8 cellular contexts compared by ENCODE assay signal in genomic region chr5:2149196-2149541, GRCh38.
DNase-seq lines count a peak whose midpoint lies in the region; ATAC-seq and TF ChIP-seq lines count a peak whose summit lies in the region.
"Had no signal": no experiment of that assay in that cellular context is flagged by ENCODE, and none has a peak within 500 bp of the region (broad histone marks: within the 10 kb centered on the region; RNA-seq: fewer than 3 reads in every experiment).

No MANE protein-coding gene starts in this region.

- H3K36me3 ChIP-seq in neuronal stem cell (replicated peaks in 1 of 2; ENCODE audit: control insufficient read depth in 2 of 2, insufficient read depth in 2 of 2, low read length in 2 of 2) = no peaks in the 10 kb centered on the region
- no peaks in the 10 kb centered on the region for H3K36me3 ChIP-seq in right atrium auricular region

- H3K27me3 ChIP-seq in neuronal stem cell (ENCODE audit: control insufficient read depth in 3 of 3, insufficient read depth in 3 of 3, low read depth in 1 of 3, low read length in 3 of 3) (no peaks in the 10 kb centered on the region), right atrium auricular region (no peaks in the 10 kb centered on the region)

- no peak overlapping the region for H2BK5ac ChIP-seq in neuronal stem cell (ENCODE audit: low read length)

- peak; percentile 78 for DNase-seq in HT-29 (ENCODE audit: low spot score)
- peak; percentile 66 to 89 for DNase-seq in SW 1271 (lab: John Stamatoyannopoulos, UW)
- DNase-seq in neuronal stem cell (ENCODE audit: low spot score) = peak; percentile 17
- no peak for DNase-seq in right atrium auricular region (ENCODE audit: low spot score)
- DNase-seq in glomerular visceral epithelial cell (ENCODE audit: extremely low spot score) = no peak

- peak overlapping the region; percentile 24 for H2AFZ ChIP-seq in neuronal stem cell (ENCODE audit: low read length)

- H4K8ac ChIP-seq in neuronal stem cell (ENCODE audit: low read depth, low read length) = no peak overlapping the region

- no peak overlapping the region for H2BK120ac ChIP-seq in neuronal stem cell (ENCODE audit: low read depth, low read length)

- H3K4me2 ChIP-seq in neuronal stem cell (ENCODE audit: insufficient read depth, low read length, poor library complexity, severe bottlenecking) = no peak overlapping the region

- H2BK15ac ChIP-seq in neuronal stem cell (ENCODE audit: low read length) = no peak overlapping the region

- no CpG with 5 or more reads among the region's 15 CpGs for WGBS in neuronal stem cell (ENCODE audit: extremely low coverage in 2 of 2, insufficient read length in 2 of 2, insufficient replicate concordance in 1 of 2), 2 donors

- H3K9me3 ChIP-seq in neuronal stem cell (replicated peaks in 1 of 2; ENCODE audit: control insufficient read depth in 2 of 2, insufficient read depth in 1 of 2, low read depth in 1 of 2, low read length in 2 of 2) (peaks cover 7 to 18% of the 10 kb centered on the region in 2 donors), right atrium auricular region (no peaks in the 10 kb centered on the region)

- H3K9ac ChIP-seq in neuronal stem cell (ENCODE audit: low read depth, low read length, poor library complexity) = no peak overlapping the region

- peaks cover 9 to 12% of the 10 kb centered on the region in 2 donors for H3K4me1 ChIP-seq in neuronal stem cell (ENCODE audit: control insufficient read depth in 2 of 2, insufficient read depth in 1 of 2, low read depth in 1 of 2, low read length in 2 of 2)
- no peaks in the 10 kb centered on the region for H3K4me1 ChIP-seq in right atrium auricular region

- no peak overlapping the region for H3K14ac ChIP-seq in neuronal stem cell (ENCODE audit: low read length)

- no peak overlapping the region for H2AK5ac ChIP-seq in neuronal stem cell (ENCODE audit: low read depth, low read length)

- H3K4ac ChIP-seq in neuronal stem cell (ENCODE audit: low read length) = no peak overlapping the region

- no peak overlapping the region for H3K23ac ChIP-seq in neuronal stem cell (ENCODE audit: low read depth, low read length, poor library complexity)

- ATAC-seq in GM19463 (IDR thresholded peaks at IDR 0.05; ENCODE audit: unreplicated experiment) = peak; percentile 97
- no peak for ATAC-seq in HG02678 (IDR thresholded peaks at IDR 0.05; ENCODE audit: unreplicated experiment)
- ATAC-seq: activated naive CD4-positive, alpha-beta T cell treated with anti-CD3 and anti-CD28 coated beads, Interleukin-2, amount 50 U/mL, for 72 hours had no signal

- no peak overlapping the region for H2BK12ac ChIP-seq in neuronal stem cell (ENCODE audit: low read length)

- H3K18ac ChIP-seq in neuronal stem cell (ENCODE audit: low read length) = no peak overlapping the region

- H3K27ac ChIP-seq in neuronal stem cell (replicated peaks; ENCODE audit: low read length) (no peak overlapping the region), right atrium auricular region (no peak overlapping the region)

- H3K4me3 ChIP-seq in neuronal stem cell (ENCODE audit: low read length in 2 of 2) = no peak overlapping the region
- H3K4me3 ChIP-seq in right atrium auricular region = no peak overlapping the region

- no peak overlapping the region for H4K91ac ChIP-seq in neuronal stem cell (ENCODE audit: low read depth, low read length, poor library complexity)

- H3K79me1 ChIP-seq in neuronal stem cell (ENCODE audit: low read depth, low read length) = no peaks in the 10 kb centered on the region

- TF ChIP-seq CTCF in right atrium auricular region (IDR thresholded peaks at IDR 0.05) = no peak

Comparison
In these comparisons a context has a peak if more than half of its experiments do, and no peak if none do; other contexts are left out.
1. DNase-seq: peak in HT-29 (single experiment), SW 1271 (2 of 2) and neuronal stem cell (single experiment); none in right atrium auricular region (single experiment) and glomerular visceral epithelial cell (single experiment).